In genomic region chr5:157821405-157821804, GRCh38 we compare ENCODE assay signal across 15 cellular contexts. TPM values are rescaled to one million over a fixed set of nuclear protein-coding genes. Genes with fewer than 3 reads are reported as not detected.
DNase-seq lines count a peak whose midpoint lies in the region; ATAC-seq, FAIRE-seq and TF ChIP-seq lines count a peak whose summit lies in the region.
"Had no signal": no experiment of that assay in that cellular context is flagged by ENCODE, and none has a peak within 500 bp of the region (broad histone marks: within the 10 kb centered on the region; RNA-seq: fewer than 3 reads in every experiment).

No MANE protein-coding gene starts in this region.

- no peak overlapping the region; the same call in 1 of the 2 replicates for H3K9ac ChIP-seq in OCI-LY1 (ENCODE audit: low read length)
- H3K9ac ChIP-seq in stomach smooth muscle (ENCODE audit: low read length in 2 of 2): no peak overlapping the region

- H2AFZ ChIP-seq in OCI-LY1 (ENCODE audit: low read length): no peak overlapping the region

- no peak overlapping the region for H3K4me3 Mint-ChIP-seq in activated T-cell treated with anti-CD3 and anti-CD28 coated beads, Interleukin-2, amount 50 U/mL, for 4 hours
- H3K4me3 Mint-ChIP-seq in chondrocyte (ENCODE audit: unreplicated experiment): no peak overlapping the region
- H3K4me3 Mint-ChIP-seq: activated CD4-positive, alpha-beta T cell treated with anti-CD3 and anti-CD28 coated beads, Interleukin-2, amount 10 ng/mL, durations not matched to agents 24 days and 14 days; stimulated activated effector memory CD8-positive, alpha-beta T cell treated with anti-CD3 and anti-CD28 coated beads, Interleukin-12 subunit alpha, Interleukin-12 subunit beta, amount 100 ng/mL, for 72 hours had no signal

- H3K4me1 ChIP-seq in OCI-LY1 (ENCODE audit: insufficient read depth, low read length, severe bottlenecking) (peaks cover 51% of the 10 kb centered on the region), stomach smooth muscle (ENCODE audit: control insufficient read depth, insufficient read depth, low read length) (peaks cover 14% of the 10 kb centered on the region), SJCRH30 (no peaks in the 10 kb centered on the region; the same call in 1 of the 2 replicates)
- H3K4me1 ChIP-seq: prostate gland had no signal

- H3F3A ChIP-seq in OCI-LY1 (ENCODE audit: insufficient read depth, low read length): no peaks in the 10 kb centered on the region

- H3K4me1 Mint-ChIP-seq in activated T-cell treated with anti-CD3 and anti-CD28 coated beads, Interleukin-2, amount 50 U/mL, for 4 hours (ENCODE audit: low read depth): peaks cover 43% of the 10 kb centered on the region
- H3K4me1 Mint-ChIP-seq in chondrocyte (ENCODE audit: low read depth): peaks cover 72% of the 10 kb centered on the region

- FAIRE-seq in urothelium cell line (lab: Jason Lieb, UNC): no peak

- H3K79me2 ChIP-seq in OCI-LY1 (ENCODE audit: insufficient read depth, low read length): peaks cover 88% of the 10 kb centered on the region

- peak overlapping the region; percentile 33; the same call in 1 of the 2 replicates for H3K4me2 ChIP-seq in OCI-LY1 (ENCODE audit: low read length)

- H3K36me3 Mint-ChIP-seq in activated T-cell treated with anti-CD3 and anti-CD28 coated beads, Interleukin-2, amount 50 U/mL, for 4 hours (ENCODE audit: insufficient read depth): peaks cover 13% of the 10 kb centered on the region
- H3K36me3 Mint-ChIP-seq in chondrocyte (ENCODE audit: low read depth): no peaks in the 10 kb centered on the region

- no peaks in the 10 kb centered on the region for H3K27me3 ChIP-seq in OCI-LY1 (ENCODE audit: insufficient read depth, low read length)
- H3K27me3 ChIP-seq in stomach smooth muscle (ENCODE audit: control insufficient read depth in 1 of 2, insufficient read depth in 2 of 2, low read length in 2 of 2): no peaks in the 10 kb centered on the region
- no peaks in the 10 kb centered on the region for H3K27me3 ChIP-seq in SJCRH30

- TF ChIP-seq CTCF in OCI-LY1 (IDR thresholded peaks at IDR 0.05; ENCODE audit: low read length) (no peak), chondrocyte (IDR thresholded peaks at IDR 0.05) (no peak)

- H3K36me3 ChIP-seq in OCI-LY1 (ENCODE audit: insufficient read depth, low read length): peaks cover 20% of the 10 kb centered on the region
- H3K36me3 ChIP-seq in stomach smooth muscle (ENCODE audit: control insufficient read depth in 2 of 2, insufficient read depth in 2 of 2, low read length in 2 of 2): no peaks in the 10 kb centered on the region
- peaks cover 14% of the 10 kb centered on the region; the same call in 1 of the 2 replicates for H3K36me3 ChIP-seq in SJCRH30
- H3K36me3 ChIP-seq: prostate gland had no signal

- H3K4me3 ChIP-seq in OCI-LY1 (ENCODE audit: low read depth, low read length, poor library complexity, severe bottlenecking) (no peak overlapping the region), stomach smooth muscle (ENCODE audit: low read length in 2 of 2) (no peak overlapping the region), SJCRH30 (no peak overlapping the region)
- H3K4me3 ChIP-seq: prostate gland had no signal

- H3K27ac Mint-ChIP-seq in chondrocyte (ENCODE audit: unreplicated experiment): peak overlapping the region; percentile 83
- H3K27ac Mint-ChIP-seq: activated CD4-positive, alpha-beta T cell treated with anti-CD3 and anti-CD28 coated beads, Interleukin-2, amount 10 ng/mL, durations not matched to agents 24 days and 14 days had no signal

- ATAC-seq in activated T-cell treated with anti-CD3 and anti-CD28 coated beads, Interleukin-2, amount 50 U/mL, for 4 hours: peak; percentile 34 to 59

- H4K20me1 ChIP-seq in OCI-LY1 (ENCODE audit: insufficient read depth, low read length): no peaks in the 10 kb centered on the region

- peaks cover 4% of the 10 kb centered on the region for H3K9me3 Mint-ChIP-seq in activated T-cell treated with anti-CD3 and anti-CD28 coated beads, Interleukin-2, amount 50 U/mL, for 4 hours
- no peaks in the 10 kb centered on the region for H3K9me3 Mint-ChIP-seq in chondrocyte (ENCODE audit: low read depth)
- H3K9me3 Mint-ChIP-seq: activated CD4-positive, alpha-beta T cell treated with anti-CD3 and anti-CD28 coated beads, Interleukin-2, amount 10 ng/mL, durations not matched to agents 24 days and 14 days; stimulated activated effector memory CD8-positive, alpha-beta T cell treated with anti-CD3 and anti-CD28 coated beads, Interleukin-12 subunit alpha, Interleukin-12 subunit beta, amount 100 ng/mL, for 72 hours had no signal

- no peaks in the 10 kb centered on the region for H3K9me2 ChIP-seq in OCI-LY1 (ENCODE audit: low read depth, low read length)

- H3K9me3 ChIP-seq in OCI-LY1 (ENCODE audit: low read length) (no peaks in the 10 kb centered on the region), stomach smooth muscle (ENCODE audit: control insufficient read depth in 2 of 2, low read length in 2 of 2) (no peaks in the 10 kb centered on the region), SJCRH30 (replicated peaks) (no peaks in the 10 kb centered on the region)
- H3K9me3 ChIP-seq: prostate gland had no signal

- H3K27ac ChIP-seq in OCI-LY1 (ENCODE audit: low read depth, low read length, poor library complexity, severe bottlenecking) (peak overlapping the region; percentile 69), stomach smooth muscle (ENCODE audit: low read length) (peak overlapping the region; percentile 1), SJCRH30 (no peak overlapping the region)
- H3K27ac ChIP-seq: prostate gland had no signal

- DNase-seq in activated T-cell treated with anti-CD3 and anti-CD28 coated beads, Interleukin-2, amount 50 U/mL, for 4 hours: no peak
- DNase-seq in activated T-cell treated with anti-CD3 and anti-CD28 coated beads for 4 hours (no peak), chondrocyte (ENCODE audit: low spot score) (no peak), DMS53 treated with DMSO at 0.1 percent for 48 hours (lab: John Stamatoyannopoulos, UW; ENCODE audit: unreplicated experiment) (no peak), SJCRH30 (no peak), urothelium cell line (ENCODE audit: low spot score) (no peak)
- DNase-seq: NK-92 treated with Interleukin-12 subunit alpha and Interleukin-12 subunit beta, amount 100 ng/mL, for 24 hours; Right ventricle myocardium superior; T-helper 9 cell had no signal

- H3K27me3 Mint-ChIP-seq in activated T-cell treated with anti-CD3 and anti-CD28 coated beads, Interleukin-2, amount 50 U/mL, for 4 hours (ENCODE audit: low read depth): no peaks in the 10 kb centered on the region
- no peaks in the 10 kb centered on the region for H3K27me3 Mint-ChIP-seq in chondrocyte (ENCODE audit: low read depth)
- H3K27me3 Mint-ChIP-seq: activated CD4-positive, alpha-beta T cell treated with anti-CD3 and anti-CD28 coated beads, Interleukin-2, amount 10 ng/mL, durations not matched to agents 24 days and 14 days; CD4-positive, alpha-beta memory T cell had no signal

RNA-seq across cellular contexts. Expression of gene CLINT1, which starts 37.5 kb away (rescaled TPM):
- total RNA-seq in activated T-cell treated with anti-CD3 and anti-CD28 coated beads, Interleukin-2, amount 50 U/mL, for 4 hours: 10 to 100 TPM; 90.0 to 99.1 (median 92.5) TPM
- 72.4 to 75.5 TPM (median 73.8 TPM) in 3 replicates for total RNA-seq in chondrocyte
- 77.5 and 83.2 TPM in 2 replicates for total RNA-seq in SJCRH30 (2014; rRNA removed; shearing (Covaris generic))
